ENCODE assay signal across 16 cellular contexts in the genomic region with DNA sequence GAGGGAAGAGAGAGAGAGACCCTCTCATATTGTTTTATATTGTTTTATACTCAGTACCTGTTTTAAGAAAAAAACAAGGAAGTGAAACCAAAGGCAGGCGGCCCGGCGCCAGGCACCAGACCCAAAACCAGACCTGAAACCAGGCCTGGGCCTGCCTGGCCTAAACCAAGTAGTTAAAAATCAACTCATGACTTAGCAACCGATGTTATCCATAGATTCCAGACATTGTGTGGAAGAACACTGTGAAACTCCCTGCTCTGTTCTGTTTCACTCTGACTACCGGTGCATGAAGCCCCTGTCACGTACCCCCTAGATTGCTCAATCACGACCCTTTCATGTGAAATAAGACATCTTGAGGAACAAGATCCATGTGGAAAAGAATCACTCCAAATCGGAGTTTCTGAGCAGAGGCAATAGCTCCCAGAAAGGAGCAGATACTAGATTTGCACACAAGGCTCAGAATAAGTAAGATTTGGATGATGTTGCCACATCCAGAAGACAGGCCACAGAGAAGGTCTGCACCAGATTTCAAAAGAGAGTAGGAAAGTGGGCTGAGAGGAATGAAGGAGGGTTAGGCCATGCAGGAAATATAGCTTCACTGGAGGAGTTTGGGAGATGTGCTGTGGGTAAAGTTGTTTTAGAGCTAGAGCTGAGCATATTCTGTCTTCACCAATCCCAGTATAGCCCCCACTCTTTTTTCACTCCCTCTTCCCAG. TPM values are rescaled to one million over a fixed set of nuclear protein-coding genes. Genes with fewer than 3 reads are reported as not detected.
A peak's percentile ranks its signal among the peaks of the same experiment; 100 is the strongest.
DNase-seq lines count a peak whose midpoint lies in the region; ATAC-seq and TF ChIP-seq lines count a peak whose summit lies in the region.
"Had no signal": no experiment of that assay in that cellular context is flagged by ENCODE, and none has a peak within 500 bp of the region (broad histone marks: within the 10 kb centered on the region; RNA-seq: fewer than 3 reads in every experiment).

No MANE protein-coding gene starts in this region.

- WGBS in right cardiac atrium: 85% methylated on average over 8 of the region's 8 CpGs

- no peak overlapping the region for H3K27ac Mint-ChIP-seq in activated CD4-positive, alpha-beta T cell treated with anti-CD3 and anti-CD28 coated beads, Interleukin-2, amount 10 ng/mL, durations not matched to agents 24 days and 14 days
- H3K27ac Mint-ChIP-seq: natural killer cell had no signal

- H3K4me3 ChIP-seq in MM.1S (ENCODE audit: low read length) (no peak overlapping the region), mucosa of descending colon (no peak overlapping the region), right cardiac atrium (ENCODE audit: low read length) (no peak overlapping the region)
- H3K4me3 ChIP-seq: gastrocnemius medialis, skin epidermis, vagina had no signal

- H3K9me2 ChIP-seq in MM.1S (replicated peaks; ENCODE audit: insufficient read depth, low read length): no peaks in the 10 kb centered on the region

- H4K20me1 ChIP-seq in MM.1S (ENCODE audit: insufficient read depth, low read length): no peaks in the 10 kb centered on the region

- no peaks in the 10 kb centered on the region for H3K27me3 Mint-ChIP-seq in activated CD4-positive, alpha-beta T cell treated with anti-CD3 and anti-CD28 coated beads, Interleukin-2, amount 10 ng/mL, durations not matched to agents 24 days and 14 days

- intact Hi-C loops in mucosa of descending colon (cut with DNase I, micrococcal nuclease): no loop called here
- intact Hi-C loops in right cardiac atrium (cut with DNase I): no loop called here
- intact Hi-C loops in activated CD4-positive, alpha-beta T cell treated with anti-CD3 and anti-CD28 coated beads, Interleukin-2, amount 10 ng/mL, durations not matched to agents 24 days and 14 days (cut with micrococcal nuclease): no loop called here

- H3K79me2 ChIP-seq in MM.1S (ENCODE audit: low read length): no peaks in the 10 kb centered on the region

- no peaks in the 10 kb centered on the region for H3K4me1 Mint-ChIP-seq in activated CD4-positive, alpha-beta T cell treated with anti-CD3 and anti-CD28 coated beads, Interleukin-2, amount 10 ng/mL, durations not matched to agents 24 days and 14 days
- H3K4me1 Mint-ChIP-seq: natural killer cell had no signal

- H3K27me3 ChIP-seq in MM.1S (replicated peaks; ENCODE audit: insufficient read depth, low read length) (no peaks in the 10 kb centered on the region), right cardiac atrium (ENCODE audit: control insufficient read depth, insufficient read depth) (no peaks in the 10 kb centered on the region)
- H3K27me3 ChIP-seq: gastrocnemius medialis, vagina had no signal

- H3K9ac ChIP-seq in MM.1S (ENCODE audit: low read length): no peak overlapping the region

- 0 out of 2 replicates have a peak, but pooled peaks cover 2% of the 10 kb centered on the region for H3F3A ChIP-seq in MM.1S (ENCODE audit: insufficient read depth, low read length)

- H3K36me3 ChIP-seq in MM.1S (replicated peaks; ENCODE audit: insufficient read depth, low read length): no peaks in the 10 kb centered on the region
- no peaks in the 10 kb centered on the region for H3K36me3 ChIP-seq in mucosa of descending colon (ENCODE audit: low read depth)
- H3K36me3 ChIP-seq: gastrocnemius medialis, vagina had no signal

- H3K36me3 Mint-ChIP-seq in activated CD4-positive, alpha-beta T cell treated with anti-CD3 and anti-CD28 coated beads, Interleukin-2, amount 10 ng/mL, durations not matched to agents 24 days and 14 days (ENCODE audit: low read depth): no peaks in the 10 kb centered on the region
- H3K36me3 Mint-ChIP-seq: natural killer cell had no signal

- H3K4me1 ChIP-seq in MM.1S (ENCODE audit: low read length) (peaks cover 8% of the 10 kb centered on the region), mucosa of descending colon (ENCODE audit: low read depth) (peaks cover 5% of the 10 kb centered on the region), right cardiac atrium (ENCODE audit: control insufficient read depth, insufficient read depth, low read length) (no peaks in the 10 kb centered on the region)
- H3K4me1 ChIP-seq: gastrocnemius medialis had no signal

- ATAC-seq in GM18505 (IDR thresholded peaks at IDR 0.05; ENCODE audit: unreplicated experiment): peak; percentile 58
- peak; percentile 55 for ATAC-seq in GM21723 (IDR thresholded peaks at IDR 0.05; ENCODE audit: unreplicated experiment)
- ATAC-seq in mucosa of descending colon: no peak
- no peak for ATAC-seq in right cardiac atrium
- no peak for ATAC-seq in SK-N-SH treated with all-trans-retinoic acid at 6 μM for 48 hours
- ATAC-seq: gastrocnemius medialis, natural killer cell, Right ventricle myocardium inferior had no signal

- H3K9me3 Mint-ChIP-seq in activated CD4-positive, alpha-beta T cell treated with anti-CD3 and anti-CD28 coated beads, Interleukin-2, amount 10 ng/mL, durations not matched to agents 24 days and 14 days: no peaks in the 10 kb centered on the region
- H3K9me3 Mint-ChIP-seq: natural killer cell had no signal

- H3K4me2 ChIP-seq in MM.1S (ENCODE audit: low read depth, low read length): peak overlapping the region; percentile 39; the same call in 1 of the 2 replicates

- peak overlapping the region; percentile 61; the same call in 1 of the 2 replicates for H3K27ac ChIP-seq in MM.1S (ENCODE audit: low read length)
- no peak overlapping the region for H3K27ac ChIP-seq in right cardiac atrium (ENCODE audit: low read length)
- H3K27ac ChIP-seq: gastrocnemius medialis, skin epidermis, vagina, VCaP had no signal

- no peak for TF ChIP-seq POLR2A in GM18505 (IDR thresholded peaks at IDR 0.05; ENCODE audit: borderline replicate concordance, extremely low read depth, insufficient read depth, insufficient read length)

- TF ChIP-seq CTCF in MM.1S (IDR thresholded peaks at IDR 0.05; ENCODE audit: low read length): no peak
- no peak for TF ChIP-seq CTCF in mucosa of descending colon (IDR thresholded peaks at IDR 0.05)

- H3K4me3 Mint-ChIP-seq in activated CD4-positive, alpha-beta T cell treated with anti-CD3 and anti-CD28 coated beads, Interleukin-2, amount 10 ng/mL, durations not matched to agents 24 days and 14 days: no peak overlapping the region
- H3K4me3 Mint-ChIP-seq: natural killer cell had no signal

- peak; percentile 33 for DNase-seq in MM.1S
- peak; percentile 17 to 61 (median 38) for DNase-seq in mucosa of descending colon
- DNase-seq in right cardiac atrium: no peak
- no peak for DNase-seq in SIG-M5 treated with dmso at 0.1 percent for 504 hours (lab: John Stamatoyannopoulos, UW; ENCODE audit: unreplicated experiment)
- DNase-seq in activated CD4-positive, alpha-beta T cell treated with anti-CD3 and anti-CD28 coated beads, Interleukin-2, amount 10 ng/mL, durations not matched to agents 24 days and 14 days: no peak
- DNase-seq: activated CD8-positive, alpha-beta memory T cell treated with anti-CD3 and anti-CD28 coated beads, Interleukin-2, amount 50 U/mL, for 48 hours; gastrocnemius medialis; KBM-7; natural killer cell had no signal

- peak overlapping the region; percentile 67 for H2AFZ ChIP-seq in MM.1S (ENCODE audit: low read length)

- H3K9me3 ChIP-seq in MM.1S (replicated peaks; ENCODE audit: insufficient read depth, low read length): no peaks in the 10 kb centered on the region
- no peaks in the 10 kb centered on the region for H3K9me3 ChIP-seq in mucosa of descending colon
- no peaks in the 10 kb centered on the region for H3K9me3 ChIP-seq in right cardiac atrium (ENCODE audit: control insufficient read depth, low read length)
- H3K9me3 ChIP-seq: gastrocnemius medialis, vagina had no signal

TF ChIP-seq in SK-N-SH treated with all-trans-retinoic acid at 6 μM for 48 hours, 23 proteins besides CTCF, POLR2A, EP300 and RAD21 (continues in another document):
- TF ChIP-seq POU6F1 (CRISPR knock-in tag; IDR thresholded peaks at IDR 0.05; ENCODE audit: borderline replicate concordance, low read depth): no peak
- TF ChIP-seq TOX (CRISPR knock-in tag; IDR thresholded peaks at IDR 0.05; ENCODE audit: borderline replicate concordance): no peak
- no peak for TF ChIP-seq OSR1 (CRISPR knock-in tag; IDR thresholded peaks at IDR 0.05)
- no peak for TF ChIP-seq ARNTL (CRISPR knock-in tag; IDR thresholded peaks at IDR 0.05; ENCODE audit: borderline replicate concordance, low read depth)
- TF ChIP-seq ZC3H10 (CRISPR knock-in tag; IDR thresholded peaks at IDR 0.05): no peak
- TF ChIP-seq ESRRG (CRISPR knock-in tag; IDR thresholded peaks at IDR 0.05): no peak
- TF ChIP-seq BACH2 (CRISPR knock-in tag; IDR thresholded peaks at IDR 0.05; ENCODE audit: borderline replicate concordance): no peak
- no peak for TF ChIP-seq RARB (CRISPR knock-in tag; IDR thresholded peaks at IDR 0.05)

RNA-seq across cellular contexts. Expression of gene ZNF248, which starts 8.7 kb away (rescaled TPM):
- 10 to 100 TPM in 2 of 3 donors, 1 to 10 TPM in 1; 10.0 to 36.6 (median 11.6) TPM for total RNA-seq in mucosa of descending colon
- 10 to 100 TPM; 11.1 to 18.4 (median 14.6) TPM for total RNA-seq in right cardiac atrium
- polyA plus RNA-seq in right cardiac atrium: 5.8 TPM
- total RNA-seq in activated CD4-positive, alpha-beta T cell treated with anti-CD3 and anti-CD28 coated beads, Interleukin-2, amount 10 ng/mL, durations not matched to agents 24 days and 14 days: 7.9 and 9.3 TPM in 2 replicates

Comparison
In these comparisons a context has a peak if more than half of its experiments do, and no peak if none do; other contexts are left out.
1. ATAC-seq: peak in GM18505 (single experiment) and GM21723 (single experiment); none in mucosa of descending colon (single experiment), right cardiac atrium (0 of 2) and SK-N-SH treated with all-trans-retinoic acid at 6 μM for 48 hours (single experiment).
2. DNase-seq: peak in MM.1S (single experiment) and mucosa of descending colon (3 of 3); none in right cardiac atrium (0 of 3), SIG-M5 treated with dmso at 0.1 percent for 504 hours (single experiment) and activated CD4-positive, alpha-beta T cell treated with anti-CD3 and anti-CD28 coated beads, Interleukin-2, amount 10 ng/mL, durations not matched to agents 24 days and 14 days (single experiment).